ENCODE assay signal across 24 cellular contexts in genomic region chr4:80539190-80539589, GRCh38.
"Had no signal": no experiment of that assay in that cellular context is flagged by ENCODE, and none has a peak within 500 bp of the region (broad histone marks: within the 10 kb centered on the region; RNA-seq: fewer than 3 reads in every experiment).

No MANE protein-coding gene starts in this region.

- H3K4me3 Mint-ChIP-seq: activated CD8-positive, alpha-beta T cell treated with anti-CD3 and anti-CD28 coated beads, Interleukin-2, amount 10 ng/mL, durations not matched to agents 7 days and 5 days; activated naive CD8-positive, alpha-beta T cell treated with anti-CD3 and anti-CD28 coated beads for 36 hours; activated T-helper 1 cell treated with anti-CD3 and anti-CD28 coated beads, Interleukin-12 subunit alpha, Interleukin-12 subunit beta, Interleukin-2, Interleukin-4 antibody, amounts not matched to agents 30 ng/mL and 10 ng/mL and 1 ng/mL, durations not matched to agents 14 hours and 24 hours and 36 hours; memory B cell; neural crest cell had no signal

- H3K9me3 ChIP-seq: gastroesophageal sphincter, right lobe of liver, tibial artery had no signal

- H3K4me1 ChIP-seq: gastroesophageal sphincter, right lobe of liver, tibial artery had no signal

- H3K27ac Mint-ChIP-seq: activated CD8-positive, alpha-beta T cell treated with anti-CD3 and anti-CD28 coated beads, Interleukin-2, amount 10 ng/mL, durations not matched to agents 7 days and 5 days; activated T-helper 1 cell treated with anti-CD3 and anti-CD28 coated beads, Interleukin-12 subunit alpha, Interleukin-12 subunit beta, Interleukin-2, Interleukin-4 antibody, amounts not matched to agents 30 ng/mL and 10 ng/mL and 1 ng/mL, durations not matched to agents 14 hours and 24 hours and 36 hours; memory B cell; stimulated activated naive CD8-positive, alpha-beta T cell treated with anti-CD3 and anti-CD28 coated beads, Interleukin-15, amount 100 ng/mL, for 72 hours had no signal

- H3K36me3 Mint-ChIP-seq: memory B cell had no signal

- H3K36me3 ChIP-seq: gastroesophageal sphincter, right lobe of liver, tibial artery had no signal

- H3K27me3 ChIP-seq: gastroesophageal sphincter, right lobe of liver, tibial artery had no signal

- H3K4me1 Mint-ChIP-seq: neural crest cell had no signal

- DNase-seq: activated CD4-positive, alpha-beta T cell treated with anti-CD3 and anti-CD28 coated beads for 1 hour; activated CD4-positive, alpha-beta T cell treated with anti-CD3 and anti-CD28 coated beads, Interleukin-2, amount 50 U/mL, for 1 hour; activated CD8-positive, alpha-beta T cell treated with anti-CD3 and anti-CD28 coated beads, Interleukin-2, amount 10 ng/mL, durations not matched to agents 7 days and 5 days; activated gamma-delta T cell treated with Interleukin-2 at 50 U/mL for 16 hours; activated naive CD8-positive, alpha-beta T cell treated with anti-CD3 and anti-CD28 coated beads for 36 hours; amniotic stem cell; cerebellar nuclear complex; head of caudate nucleus; hypothalamus; left colon; posterior cingulate gyrus; right lobe of liver; stimulated activated CD4-positive, alpha-beta T cell treated with anti-CD3 and anti-CD28 coated beads, Interleukin-1b, Interleukin-23, amount 100 ng/mL, for 48 hours; stimulated activated naive CD8-positive, alpha-beta T cell treated with anti-CD3 and anti-CD28 coated beads, Interleukin-15, amount 100 ng/mL, for 72 hours; T-helper 2 cell; tibial artery had no signal

- H3K27ac ChIP-seq: coronary artery, epithelial cell of prostate, gastroesophageal sphincter, right lobe of liver, skin epidermis, tibial artery, VCaP had no signal

- H3K9me3 Mint-ChIP-seq: activated T-helper 1 cell treated with anti-CD3 and anti-CD28 coated beads, Interleukin-12 subunit alpha, Interleukin-12 subunit beta, Interleukin-2, Interleukin-4 antibody, amounts not matched to agents 30 ng/mL and 10 ng/mL and 1 ng/mL, durations not matched to agents 14 hours and 24 hours and 36 hours; memory B cell; stimulated activated naive CD8-positive, alpha-beta T cell treated with anti-CD3 and anti-CD28 coated beads, Interleukin-15, amount 100 ng/mL, for 72 hours had no signal

- ATAC-seq: activated CD8-positive, alpha-beta T cell treated with anti-CD3 and anti-CD28 coated beads, Interleukin-2, amount 10 ng/mL, durations not matched to agents 7 days and 5 days; gastroesophageal sphincter; left colon; right lobe of liver; stimulated activated naive CD8-positive, alpha-beta T cell treated with anti-CD3 and anti-CD28 coated beads, Interleukin-15, amount 100 ng/mL, for 72 hours had no signal

- H3K4me3 ChIP-seq: coronary artery, gastroesophageal sphincter, right lobe of liver, skin epidermis, tibial artery had no signal
